ENCODE assay signal across 1 cellular context in genomic region chr16:67242138-67242730, GRCh38.
TF ChIP-seq lines count a peak whose summit lies in the region.

No MANE protein-coding gene starts in this region.

TF ChIP-seq in WTC11, 78 proteins besides CTCF, POLR2A, EP300 and RAD21:
- TF ChIP-seq ZNF532 (CRISPR knock-in tag; IDR thresholded peaks at IDR 0.05; ENCODE audit: borderline replicate concordance) (no peak), ZNF396 (CRISPR knock-in tag; IDR thresholded peaks at IDR 0.05; ENCODE audit: borderline replicate concordance) (no peak), FOXK1 (CRISPR knock-in tag; IDR thresholded peaks at IDR 0.05) (no peak), ZNF263 (CRISPR knock-in tag; IDR thresholded peaks at IDR 0.05; ENCODE audit: low read depth) (no peak), NFYB (CRISPR knock-in tag; conservative IDR thresholded peaks at IDR 0.05; ENCODE audit: low read depth) (no peak), ZNF281 (CRISPR knock-in tag; IDR thresholded peaks at IDR 0.05) (no peak), ZBTB43 (CRISPR knock-in tag; IDR thresholded peaks at IDR 0.05) (no peak), MAX (CRISPR knock-in tag; IDR thresholded peaks at IDR 0.05) (no peak), CREB1 (CRISPR knock-in tag; IDR thresholded peaks at IDR 0.05) (no peak)
